9 cellular contexts compared by ENCODE assay signal in the genomic region with DNA sequence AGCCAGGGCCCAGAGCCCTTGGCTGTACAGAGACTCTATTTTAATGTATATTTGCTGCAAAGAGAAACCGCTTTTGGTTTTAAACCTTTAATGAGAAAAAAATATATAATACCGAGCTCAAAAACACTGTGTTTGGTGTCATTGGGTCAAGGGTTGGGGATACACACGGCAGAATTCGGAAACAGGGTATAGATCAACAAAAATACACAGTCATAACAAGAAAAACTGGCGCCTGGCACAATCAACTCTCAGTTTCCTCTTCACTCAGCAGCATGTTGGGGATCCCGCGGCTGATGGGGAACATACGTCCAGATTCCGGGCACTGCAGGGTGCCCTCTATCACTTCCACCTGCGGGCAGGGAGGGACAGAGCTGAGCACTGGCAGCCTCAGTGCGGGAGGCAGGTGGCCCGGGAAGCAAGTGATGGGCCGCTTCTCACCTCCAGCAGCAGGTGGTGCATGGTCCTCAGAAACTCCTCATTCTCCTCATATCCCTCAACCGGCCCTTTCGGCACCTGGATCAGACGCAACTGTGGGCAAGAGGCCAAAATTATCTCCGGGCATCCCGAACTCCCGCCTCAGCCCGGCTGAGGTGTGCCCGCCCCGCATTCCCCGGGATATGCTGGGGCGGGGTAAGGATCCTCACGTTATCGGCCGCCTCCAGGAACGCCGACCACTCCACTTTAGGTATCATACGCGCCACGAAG. TPM values are rescaled to one million over a fixed set of nuclear protein-coding genes. Genes with fewer than 3 reads are reported as not detected.
DNase-seq lines count a peak whose midpoint lies in the region; ATAC-seq, FAIRE-seq and TF ChIP-seq lines count a peak whose summit lies in the region.
"Not testable (repeated sequence)": the region's sequence is repeated elsewhere in the genome, so short reads cannot be mapped to it uniquely, and the experiment has no call there.
"Had no signal": no experiment of that assay in that cellular context is flagged by ENCODE, and none has a peak within 500 bp of the region (broad histone marks: within the 10 kb centered on the region; RNA-seq: fewer than 3 reads in every experiment).

No MANE protein-coding gene starts in this region.

- peak overlapping the region; percentile 92 for H3K9ac ChIP-seq in iPS-18a (ENCODE audit: low read length)

- peak overlapping the region; percentile 98 for H3K4me3 ChIP-seq in iPS-18a (ENCODE audit: low read length)
- H3K4me3 ChIP-seq in pancreas, result peak overlapping the region; percentile 66 to 84 (median 74)

- H3K27ac ChIP-seq in iPS-18a (ENCODE audit: low read length) (peak overlapping the region; percentile 46), pancreas (peak overlapping the region; percentile 98 to 99 (median 99))

- 4 to 5% methylated on average over 31 to 32 of the region's 32 CpGs for WGBS in pancreas, 2 donors

- intact Hi-C loops in pancreas (cut with DNase I), result not testable (repeated sequence)

- not testable (repeated sequence) for FAIRE-seq in pancreas (lab: Jason Lieb, UNC)

- H3K27me3 ChIP-seq in iPS-18a (ENCODE audit: control insufficient read depth, insufficient read depth, low read length); pancreas: not testable (repeated sequence)

- DNase-seq in NCI-H524 (lab: John Stamatoyannopoulos, UW) (peak; percentile 32 to 40), cerebellar cortex (ENCODE audit: low spot score) (peak; percentile 53), pancreas (peak; percentile 55 to 82 (median 66))
- peak; percentile 31 for DNase-seq in activated CD4-positive, alpha-beta T cell treated with anti-CD3 and anti-CD28 coated beads for 1 hour

- H3K9me3 ChIP-seq in iPS-18a (ENCODE audit: control insufficient read depth, low read depth, low read length); pancreas: not testable (repeated sequence)

- ATAC-seq in GM18498 (IDR thresholded peaks at IDR 0.05; ENCODE audit: unreplicated experiment) (peak; percentile 4), HG03354 (IDR thresholded peaks at IDR 0.05; ENCODE audit: poor library complexity, severe bottlenecking, unreplicated experiment) (peak; percentile 11), pancreas (peak; percentile 1 to 13 (median 5))

- H3K36me3 ChIP-seq in iPS-18a (ENCODE audit: control insufficient read depth, low read depth, low read length), result peaks cover 23% of the 10 kb centered on the region
- peaks cover 0 to 16% (median 10%) of the 10 kb centered on the region in 3 donors for H3K36me3 ChIP-seq in pancreas

- TF ChIP-seq CTCF in pancreas (IDR thresholded peaks at IDR 0.05), result not testable (repeated sequence)

- H3K4me1 ChIP-seq in iPS-18a (ENCODE audit: control insufficient read depth, low read depth, low read length), result not testable (repeated sequence)
- H3K4me1 ChIP-seq in pancreas, result peaks cover 7 to 10% (median 7%) of the 10 kb centered on the region in 3 donors

RNA-seq across cellular contexts. Expression of a gene that starts 0.6 kb away (rescaled TPM):
- 10 to 100 TPM; 53.3 to 85.0 (median 65.6) TPM for total RNA-seq in pancreas
- polyA plus RNA-seq in pancreas, result 100 to 1,000 TPM; 150 to 157 TPM

RNA-seq across cellular contexts. Expression of a gene that starts 1.1 kb away (rescaled TPM):
- total RNA-seq in pancreas, result 100 to 1,000 TPM in 1 of 6 donors, 10 to 100 TPM in 5; 59.0 to 102 (median 80.6) TPM
- 100 to 1,000 TPM; 204 to 245 TPM for polyA plus RNA-seq in pancreas

RNA-seq across cellular contexts. Expression of a gene that starts 11.4 kb away (rescaled TPM):
- 10 to 100 TPM; 28.0 to 50.7 (median 37.9) TPM for total RNA-seq in pancreas
- polyA plus RNA-seq in pancreas, result 10 to 100 TPM; 61.0 to 62.3 TPM

RNA-seq across cellular contexts. Expression of a gene that starts 16.6 kb away (rescaled TPM):
- total RNA-seq in pancreas, result under 1 TPM in 1 of 6 donors, not detected in 5; 0.51 TPM
- polyA plus RNA-seq in pancreas, result 1 to 10 TPM in 1 of 2 donors, under 1 TPM in 1; 0.27 to 1.5 TPM
- total RNA-seq: Right ventricle myocardium superior, sciatic nerve had no signal

RNA-seq across cellular contexts. Expression of a gene that starts 23.2 kb away (rescaled TPM):
- 10 to 100 TPM in 1 of 6 donors, 1 to 10 TPM in 5; 3.0 to 11.2 (median 4.7) TPM for total RNA-seq in pancreas
- 10 to 100 TPM; 31.0 to 50.0 TPM for polyA plus RNA-seq in pancreas

Comparison
In these comparisons a context has a peak if more than half of its experiments do, and no peak if none do; other contexts are left out.
1. Peak in every context shown above with its lines: DNase-seq, ATAC-seq, H3K4me3 ChIP-seq and H3K27ac ChIP-seq.